ENCODE assay signal across 1 cellular context in genomic region chr14:68358978-68359861, GRCh38.
TF ChIP-seq lines count a peak whose summit lies in the region.

No MANE protein-coding gene starts in this region.

TF ChIP-seq in HCT116, 20 proteins besides CTCF, POLR2A, EP300 and RAD21 (continued from another document):
- no peak for TF ChIP-seq SP1 (IDR thresholded peaks at IDR 0.05; ENCODE audit: low read depth)
